ENCODE assay signal across 1 cellular context in the genomic region with DNA sequence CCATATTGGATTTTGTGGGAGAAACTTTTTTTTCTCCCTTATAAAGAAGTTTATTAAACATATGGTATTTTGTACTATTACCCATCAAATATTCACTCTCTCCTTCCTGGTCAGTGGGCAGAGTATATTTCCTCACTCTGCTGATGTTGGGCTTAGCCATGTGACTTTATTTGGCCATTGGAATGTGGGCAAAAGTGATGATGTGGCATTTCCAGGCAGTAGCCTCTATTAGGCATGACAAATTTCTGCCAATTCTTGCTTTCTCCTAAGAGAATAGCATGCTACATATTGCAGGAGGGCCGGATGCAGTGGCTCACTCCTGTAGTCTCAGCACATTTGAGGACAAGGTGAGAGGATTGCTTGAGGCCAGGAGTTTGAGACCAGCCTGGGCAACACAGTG.
TF ChIP-seq lines count a peak whose summit lies in the region.

No MANE protein-coding gene starts in this region.

TF ChIP-seq in A549, 52 proteins besides CTCF, POLR2A, EP300 and RAD21 (continued from another document):
- TF ChIP-seq MAFK (IDR thresholded peaks at IDR 0.05; ENCODE audit: partially characterized antibody) = peak; percentile 89
